15 cellular contexts compared by ENCODE assay signal in genomic region chr6:139856562-139856961, GRCh38.
DNase-seq lines count a peak whose midpoint lies in the region; TF ChIP-seq lines count a peak whose summit lies in the region.
"Had no signal": no experiment of that assay in that cellular context is flagged by ENCODE, and none has a peak within 500 bp of the region (broad histone marks: within the 10 kb centered on the region; RNA-seq: fewer than 3 reads in every experiment).

No MANE protein-coding gene starts in this region.

- H3K4me1 ChIP-seq in fibroblast of lung (ENCODE audit: control insufficient read depth, extremely low read depth, insufficient read depth, low read length) (peaks cover 12% of the 10 kb centered on the region), muscle layer of colon (ENCODE audit: insufficient read depth, low read length) (peaks cover 65% of the 10 kb centered on the region), smooth muscle cell (ENCODE audit: low read depth) (peaks cover 32% of the 10 kb centered on the region), mesendoderm (ENCODE audit: control insufficient read depth, low read depth, low read length) (no peaks in the 10 kb centered on the region)
- H3K4me1 ChIP-seq: BLaER1 treated with 17β-estradiol and CSF1 and Interleukin-3, amounts not matched to agents 10 nM and 100 nM had no signal

- 80% methylated on average over 1 of the region's 1 CpG for WGBS in smooth muscle cell (ENCODE audit: low lambda C conversion rate)
- no CpG with 5 or more reads among the region's 1 CpG for WGBS in mesendoderm (ENCODE audit: extremely low coverage, insufficient coverage, low lambda C conversion rate)

- H3K27ac Mint-ChIP-seq in type B pancreatic cell, result no peak overlapping the region

- no peak overlapping the region for H3K4me2 ChIP-seq in fibroblast of lung (ENCODE audit: extremely low read depth, insufficient read depth, low read length)
- peak overlapping the region; percentile 74 for H3K4me2 ChIP-seq in smooth muscle cell
- no peak overlapping the region for H3K4me2 ChIP-seq in mesendoderm (ENCODE audit: low read length)
- H3K4me2 ChIP-seq: BLaER1 treated with 17β-estradiol and CSF1 and Interleukin-3, amounts not matched to agents 10 nM and 100 nM had no signal

- no peak overlapping the region for H2BK15ac ChIP-seq in mesendoderm (replicated peaks; ENCODE audit: low read depth)

- no peak for DNase-seq in SK-N-MC (ENCODE audit: low read depth, low spot score)
- DNase-seq in fibroblast of lung (ENCODE audit: low read depth in 2 of 2), result no peak
- no peak for DNase-seq in smooth muscle cell (lab: John Stamatoyannopoulos, UW; ENCODE audit: unreplicated experiment)
- DNase-seq in type B pancreatic cell (ENCODE audit: extremely low spot score, unreplicated experiment), result no peak
- no peak for DNase-seq in mesendoderm
- no peak for DNase-seq in dermis blood vessel endothelial cell
- DNase-seq in superior temporal gyrus (ENCODE audit: extremely low spot score), result no peak
- DNase-seq: EL, H9, NCI-H1436, NCI-H510A, Peyer's patch, Right ventricle myocardium superior had no signal

- H3K18ac ChIP-seq in mesendoderm (ENCODE audit: low read length), result no peak overlapping the region

- H4K5ac ChIP-seq in mesendoderm (ENCODE audit: low read length), result no peak overlapping the region

- H3K4me3 ChIP-seq in SK-N-MC, result no peak overlapping the region
- no peak overlapping the region for H3K4me3 ChIP-seq in fibroblast of lung (replicated peaks in 1 of 4; ENCODE audit: control extremely low read depth in 1 of 4, insufficient read depth in 1 of 4, low read depth in 3 of 4, low read length in 4 of 4)
- H3K4me3 ChIP-seq in muscle layer of colon (ENCODE audit: low read depth in 1 of 2, low read length in 2 of 2), result no peak overlapping the region
- H3K4me3 ChIP-seq in smooth muscle cell, result no peak overlapping the region
- H3K4me3 ChIP-seq in mesendoderm (ENCODE audit: low read length), result no peak overlapping the region
- H3K4me3 ChIP-seq: BLaER1 treated with 17β-estradiol and CSF1 and Interleukin-3, amounts not matched to agents 10 nM and 100 nM; Peyer's patch had no signal

- H4K8ac ChIP-seq in mesendoderm (ENCODE audit: low read depth, low read length), result no peak overlapping the region

- peaks cover 27% of the 10 kb centered on the region for H3F3A ChIP-seq in smooth muscle cell (ENCODE audit: low read depth)

- H2AK5ac ChIP-seq in mesendoderm (ENCODE audit: low read length), result no peak overlapping the region

- H3K27me3 ChIP-seq in fibroblast of lung (ENCODE audit: control insufficient read depth, insufficient read depth, low read length) (no peaks in the 10 kb centered on the region), muscle layer of colon (ENCODE audit: control insufficient read depth in 1 of 2, insufficient read depth in 2 of 2, low read length in 2 of 2) (no peaks in the 10 kb centered on the region), smooth muscle cell (ENCODE audit: low read depth) (no peaks in the 10 kb centered on the region), mesendoderm (ENCODE audit: insufficient read depth, low read length, poor library complexity) (no peaks in the 10 kb centered on the region)
- H3K27me3 ChIP-seq: BLaER1 treated with 17β-estradiol and CSF1 and Interleukin-3, amounts not matched to agents 10 nM and 100 nM; Peyer's patch had no signal

- H2BK5ac ChIP-seq in mesendoderm (ENCODE audit: low read length), result no peak overlapping the region

- H2AFZ ChIP-seq in fibroblast of lung (ENCODE audit: low read length) (peak overlapping the region; percentile 3), smooth muscle cell (ENCODE audit: low read depth) (peak overlapping the region; percentile 38)

- H3K9ac ChIP-seq in SK-N-MC (ENCODE audit: insufficient read length) (peak overlapping the region; percentile 12), fibroblast of lung (ENCODE audit: insufficient read depth, low read length) (no peak overlapping the region), muscle layer of colon (ENCODE audit: low read length) (no peak overlapping the region), smooth muscle cell (ENCODE audit: low read depth) (no peak overlapping the region), mesendoderm (ENCODE audit: low read length) (no peak overlapping the region)
- H3K9ac ChIP-seq: BLaER1 treated with 17β-estradiol and CSF1 and Interleukin-3, amounts not matched to agents 10 nM and 100 nM had no signal

- no peaks in the 10 kb centered on the region for H3K36me3 Mint-ChIP-seq in type B pancreatic cell

- H3K4ac ChIP-seq in mesendoderm (ENCODE audit: low read depth, low read length), result no peak overlapping the region

- H2BK120ac ChIP-seq in mesendoderm (ENCODE audit: low read depth, low read length), result no peak overlapping the region

- H3K56ac ChIP-seq in mesendoderm (ENCODE audit: low read length), result no peak overlapping the region

- no peak overlapping the region for H3K23ac ChIP-seq in mesendoderm (ENCODE audit: low read length)

- peaks cover 62% of the 10 kb centered on the region for H3K4me1 Mint-ChIP-seq in type B pancreatic cell (ENCODE audit: unreplicated experiment)

- H3K79me2 ChIP-seq in fibroblast of lung (ENCODE audit: control insufficient read depth, insufficient read depth, low read length) (no peaks in the 10 kb centered on the region), smooth muscle cell (ENCODE audit: low read depth) (no peaks in the 10 kb centered on the region), mesendoderm (ENCODE audit: control insufficient read depth, insufficient read depth, low read length) (no peaks in the 10 kb centered on the region)

- H3K79me1 ChIP-seq in mesendoderm (ENCODE audit: low read length), result no peaks in the 10 kb centered on the region

- H3K9me3 ChIP-seq in SK-N-MC (ENCODE audit: low read depth, low read length) (peaks cover 3% of the 10 kb centered on the region; the same call in 1 of the 2 replicates), fibroblast of lung (ENCODE audit: control insufficient read depth, insufficient read depth, low read depth, low read length) (no peaks in the 10 kb centered on the region), muscle layer of colon (ENCODE audit: low read length) (no peaks in the 10 kb centered on the region), smooth muscle cell (replicated peaks; ENCODE audit: low read depth) (no peaks in the 10 kb centered on the region)
- H3K9me3 ChIP-seq: BLaER1 treated with 17β-estradiol and CSF1 and Interleukin-3, amounts not matched to agents 10 nM and 100 nM; Peyer's patch had no signal

- H4K20me1 ChIP-seq in fibroblast of lung (ENCODE audit: control insufficient read depth, extremely low read depth, insufficient read depth, low read length) (no peaks in the 10 kb centered on the region), smooth muscle cell (ENCODE audit: low read depth) (no peaks in the 10 kb centered on the region)
- H4K20me1 ChIP-seq: BLaER1 treated with 17β-estradiol and CSF1 and Interleukin-3, amounts not matched to agents 10 nM and 100 nM had no signal

- no peaks in the 10 kb centered on the region for H3K36me3 ChIP-seq in SK-N-MC (ENCODE audit: insufficient read depth, low read length)
- no peaks in the 10 kb centered on the region for H3K36me3 ChIP-seq in fibroblast of lung (ENCODE audit: control insufficient read depth, insufficient read depth, low read length)
- no peaks in the 10 kb centered on the region for H3K36me3 ChIP-seq in muscle layer of colon (ENCODE audit: insufficient read depth, low read length)
- no peaks in the 10 kb centered on the region for H3K36me3 ChIP-seq in smooth muscle cell (ENCODE audit: low read depth)
- no peaks in the 10 kb centered on the region for H3K36me3 ChIP-seq in mesendoderm (ENCODE audit: control insufficient read depth, insufficient read depth, low read length)
- H3K36me3 ChIP-seq: BLaER1 treated with 17β-estradiol and CSF1 and Interleukin-3, amounts not matched to agents 10 nM and 100 nM; Peyer's patch had no signal

- H3K27ac ChIP-seq in SK-N-MC (no peak overlapping the region), fibroblast of lung (ENCODE audit: insufficient read depth, low read length) (no peak overlapping the region), muscle layer of colon (ENCODE audit: low read depth, low read length) (peak overlapping the region; percentile 74), smooth muscle cell (ENCODE audit: low read depth) (peak overlapping the region; percentile 96), mesendoderm (ENCODE audit: low read depth, low read length) (no peak overlapping the region)
- H3K27ac ChIP-seq: BLaER1 treated with 17β-estradiol and CSF1 and Interleukin-3, amounts not matched to agents 10 nM and 100 nM; Peyer's patch had no signal

- no peak overlapping the region for H3K4me3 Mint-ChIP-seq in type B pancreatic cell
- H3K4me3 Mint-ChIP-seq: H9 had no signal

- no peaks in the 10 kb centered on the region for H3K27me3 Mint-ChIP-seq in type B pancreatic cell

- peaks cover 7% of the 10 kb centered on the region for H3K9me3 Mint-ChIP-seq in type B pancreatic cell
- H3K9me3 Mint-ChIP-seq: H9 had no signal

- TF ChIP-seq CTCF in fibroblast of lung (conservative IDR thresholded peaks at IDR 0.05 in 1 of 2, IDR thresholded peaks at IDR 0.05 in 1 of 2; ENCODE audit: low read depth in 1 of 2, low read length in 2 of 2), result no peak
- TF ChIP-seq CTCF in smooth muscle cell (IDR thresholded peaks at IDR 0.05; ENCODE audit: borderline replicate concordance, insufficient read depth, poor library complexity, severe bottlenecking), result no peak
- TF ChIP-seq CTCF in type B pancreatic cell (conservative IDR thresholded peaks at IDR 0.05), result no peak

Comparison
In these comparisons a context has a peak if more than half of its experiments do, and no peak if none do; other contexts are left out.
1. H3K27ac ChIP-seq: peak in muscle layer of colon (single experiment) and smooth muscle cell (single experiment); none in SK-N-MC (single experiment), fibroblast of lung (single experiment) and mesendoderm (single experiment).